8 cellular contexts compared by ENCODE assay signal in genomic region chr17:48037036-48037881, GRCh38. TPM values are rescaled to one million over a fixed set of nuclear protein-coding genes. Genes with fewer than 3 reads are reported as not detected.
DNase-seq lines count a peak whose midpoint lies in the region; ATAC-seq and TF ChIP-seq lines count a peak whose summit lies in the region.

Gene COPZ2, minus strand, starts transcription at chr17:48037797. Its CDS starts 20 bp downstream, at chr17:48037777.

- peak; percentile 62 to 74 (median 63) for DNase-seq in CD4-positive, alpha-beta memory T cell
- peak; percentile 76 for DNase-seq in activated CD4-positive, alpha-beta T cell treated with anti-CD3 and anti-CD28 coated beads for 48 hours
- DNase-seq in lung (ENCODE audit: low spot score) (peak; percentile 63), AML-193 (lab: John Stamatoyannopoulos, UW) (no peak)
- DNase-seq in stimulated activated effector memory CD8-positive, alpha-beta T cell treated with anti-CD3 and anti-CD28 coated beads, Interleukin-12 subunit alpha, Interleukin-12 subunit beta, amount 100 ng/mL, for 72 hours (ENCODE audit: low spot score in 2 of 2), result peak; percentile 43 to 80

- POLR2A ChIA-PET in CD4-positive, alpha-beta memory T cell (lab: Charles Lee; ENCODE audit: partially characterized antibody), result interaction anchor here (0.7 to 3.5 kb wide), 6 partner anchors 11 to 243 kb away, joined by 3 to 31 read pairs (median 4); partner anchors contain the start of genes CBX1, CDK5RAP3 and NFE2L1

- intact Hi-C loops in CD4-positive, alpha-beta memory T cell (cut with micrococcal nuclease), result loop anchor here (1.0 kb wide), 2 partner anchors 11 to 37 kb away; partner anchors contain the start of gene NFE2L1

- H3K36me3 ChIP-seq in CD4-positive, alpha-beta memory T cell (ENCODE audit: insufficient read depth, low read length), result no peaks in the 10 kb centered on the region
- no peaks in the 10 kb centered on the region for H3K36me3 ChIP-seq in duodenal mucosa (ENCODE audit: control insufficient read depth in 1 of 2, insufficient read depth in 2 of 2, low read length in 2 of 2)
- peaks cover 0 to 1% of the 10 kb centered on the region in 2 donors for H3K36me3 ChIP-seq in lung (ENCODE audit: control insufficient read depth in 2 of 2, insufficient read depth in 2 of 2, low read length in 2 of 2)

- H3K9me3 Mint-ChIP-seq in CD4-positive, alpha-beta memory T cell, result no peaks in the 10 kb centered on the region
- H3K9me3 Mint-ChIP-seq in stimulated activated effector memory CD8-positive, alpha-beta T cell treated with anti-CD3 and anti-CD28 coated beads, Interleukin-12 subunit alpha, Interleukin-12 subunit beta, amount 100 ng/mL, for 72 hours, result no peaks in the 10 kb centered on the region

- peak within 1 kb of the TSS; percentile 23 to 67 for H3K4me3 ChIP-seq in CD4-positive, alpha-beta memory T cell (ENCODE audit: low read length in 2 of 2)
- H3K4me3 ChIP-seq in duodenal mucosa (ENCODE audit: low read depth in 1 of 2, low read length in 2 of 2) (peak within 1 kb of the TSS; percentile 70 to 79), lung (peak within 1 kb of the TSS; percentile 40)

- H3K9ac ChIP-seq in duodenal mucosa (ENCODE audit: low read depth in 1 of 2, low read length in 2 of 2), result peak within 1 kb of the TSS; percentile 54 to 70

- no peaks in the 10 kb centered on the region for H3K27me3 ChIP-seq in CD4-positive, alpha-beta memory T cell (ENCODE audit: insufficient read depth, low read length)
- H3K27me3 ChIP-seq in duodenal mucosa (ENCODE audit: control insufficient read depth in 1 of 2, insufficient read depth in 2 of 2, low read length in 2 of 2), result peaks cover 33% of the 10 kb centered on the region in 2 donors
- no peaks in the 10 kb centered on the region for H3K27me3 ChIP-seq in lung (ENCODE audit: control insufficient read depth, insufficient read depth)

- H3K4me3 Mint-ChIP-seq in CD4-positive, alpha-beta memory T cell, result peak within 1 kb of the TSS; percentile 87 to 95 (median 88)
- H3K4me3 Mint-ChIP-seq in stimulated activated effector memory CD8-positive, alpha-beta T cell treated with anti-CD3 and anti-CD28 coated beads, Interleukin-12 subunit alpha, Interleukin-12 subunit beta, amount 100 ng/mL, for 72 hours, result peak within 1 kb of the TSS; percentile 87

- 1 to 3% methylated on average over 42 to 81 of the region's 81 CpGs for WGBS in lung, 2 donors

- H3K9me3 ChIP-seq in CD4-positive, alpha-beta memory T cell (ENCODE audit: control insufficient read depth in 1 of 2, low read length in 2 of 2), result no peaks in the 10 kb centered on the region
- no peaks in the 10 kb centered on the region for H3K9me3 ChIP-seq in duodenal mucosa (ENCODE audit: control insufficient read depth in 1 of 2, low read length in 2 of 2)
- H3K9me3 ChIP-seq in lung (ENCODE audit: control insufficient read depth in 2 of 2, insufficient read depth in 1 of 2, low read length in 1 of 2), result no peaks in the 10 kb centered on the region

- H3K27me3 Mint-ChIP-seq in CD4-positive, alpha-beta memory T cell, result peaks cover 7 to 32% of the 10 kb centered on the region in 2 donors

- no peaks in the 10 kb centered on the region for H3K36me3 Mint-ChIP-seq in CD4-positive, alpha-beta memory T cell
- no peaks in the 10 kb centered on the region for H3K36me3 Mint-ChIP-seq in stimulated activated effector memory CD8-positive, alpha-beta T cell treated with anti-CD3 and anti-CD28 coated beads, Interleukin-12 subunit alpha, Interleukin-12 subunit beta, amount 100 ng/mL, for 72 hours

- peaks cover 7% of the 10 kb centered on the region for H3K4me1 ChIP-seq in CD4-positive, alpha-beta memory T cell (ENCODE audit: insufficient read depth, low read length)
- H3K4me1 ChIP-seq in duodenal mucosa (ENCODE audit: control insufficient read depth in 1 of 2, insufficient read depth in 2 of 2, low read length in 2 of 2) (peaks cover 0 to 11% of the 10 kb centered on the region in 2 donors), lung (ENCODE audit: control insufficient read depth in 2 of 2, insufficient read depth in 2 of 2, low read length in 2 of 2) (peaks cover 0 to 4% of the 10 kb centered on the region in 2 donors)

- ATAC-seq in HG03520 (IDR thresholded peaks at IDR 0.05; ENCODE audit: unreplicated experiment) (peak; percentile 46), lung (ENCODE audit: insufficient read depth, low FRiP score) (peak; percentile 41), HG03095 (IDR thresholded peaks at IDR 0.05; ENCODE audit: unreplicated experiment) (no peak)
- peak; percentile 90 for ATAC-seq in stimulated activated effector memory CD8-positive, alpha-beta T cell treated with anti-CD3 and anti-CD28 coated beads, Interleukin-12 subunit alpha, Interleukin-12 subunit beta, amount 100 ng/mL, for 72 hours

- TF ChIP-seq CTCF in lung (IDR thresholded peaks at IDR 0.05; ENCODE audit: control extremely low read depth, extremely low read depth), result no peak

- H3K27ac ChIP-seq in CD4-positive, alpha-beta memory T cell (ENCODE audit: low read depth, low read length), result no peak within 1 kb of the TSS
- H3K27ac ChIP-seq in duodenal mucosa (ENCODE audit: low read depth, low read length), result no peak within 1 kb of the TSS
- peak within 1 kb of the TSS; percentile 8 to 51 for H3K27ac ChIP-seq in lung (ENCODE audit: low read depth in 1 of 2, low read length in 1 of 2)

- H3K4me1 Mint-ChIP-seq in CD4-positive, alpha-beta memory T cell, result peaks cover 4 to 7% (median 5%) of the 10 kb centered on the region in 4 donors
- peaks cover 8% of the 10 kb centered on the region for H3K4me1 Mint-ChIP-seq in stimulated activated effector memory CD8-positive, alpha-beta T cell treated with anti-CD3 and anti-CD28 coated beads, Interleukin-12 subunit alpha, Interleukin-12 subunit beta, amount 100 ng/mL, for 72 hours

- CTCF ChIA-PET in CD4-positive, alpha-beta memory T cell (lab: Charles Lee; ENCODE audit: partially characterized antibody), result interaction anchor here (1.1 to 5.5 kb wide), 11 partner anchors 9 to 71 kb away, joined by 3 to 38 read pairs (median 8); partner anchors contain the start of genes CDK5RAP3, NFE2L1 and SNX11

- H3K27ac Mint-ChIP-seq in CD4-positive, alpha-beta memory T cell, result peak within 1 kb of the TSS in 6 of 7 donors; percentile 4 to 67 (median 30)
- H3K27ac Mint-ChIP-seq in stimulated activated effector memory CD8-positive, alpha-beta T cell treated with anti-CD3 and anti-CD28 coated beads, Interleukin-12 subunit alpha, Interleukin-12 subunit beta, amount 100 ng/mL, for 72 hours, result peak within 1 kb of the TSS; percentile 94

RNA-seq across cellular contexts. Expression of gene COPZ2, which starts in this region (rescaled TPM):
- total RNA-seq in CD4-positive, alpha-beta memory T cell, result 1 to 10 TPM; 1.9 to 2.0 TPM
- 1 to 10 TPM; 1.6 to 1.9 TPM for polyA plus RNA-seq in CD4-positive, alpha-beta memory T cell
- total RNA-seq in lung, result 10 to 100 TPM in 1 of 2 donors, 1 to 10 TPM in 1; 6.8 to 25.5 TPM
- polyA plus RNA-seq in lung, result 10 to 100 TPM in 1 of 2 donors, 1 to 10 TPM in 1; 6.2 to 16.4 TPM

Comparison
In these comparisons a context has a peak if more than half of its experiments do, and no peak if none do; other contexts are left out.
1. DNase-seq: peak in CD4-positive, alpha-beta memory T cell (5 of 5), activated CD4-positive, alpha-beta T cell treated with anti-CD3 and anti-CD28 coated beads for 48 hours (single experiment), lung (single experiment) and stimulated activated effector memory CD8-positive, alpha-beta T cell treated with anti-CD3 and anti-CD28 coated beads, Interleukin-12 subunit alpha, Interleukin-12 subunit beta, amount 100 ng/mL, for 72 hours (2 of 2); none in AML-193 (0 of 2).
2. H3K27ac ChIP-seq: peak in lung (2 of 2); none in CD4-positive, alpha-beta memory T cell (single experiment) and duodenal mucosa (single experiment).
3. Peak in every context shown above with its lines, with median percentiles within 50 percentile points of each other: H3K4me3 ChIP-seq.